Comparison of ENCODE assay signal across 8 cellular contexts in genomic region chr3:100334340-100335136, GRCh38. TPM values are rescaled to one million over a fixed set of nuclear protein-coding genes. Genes with fewer than 3 reads are reported as not detected.
DNase-seq lines count a peak whose midpoint lies in the region; ATAC-seq and TF ChIP-seq lines count a peak whose summit lies in the region.

Gene NIT2, plus strand, starts transcription at chr3:100334757. Its CDS starts 35 bp downstream, at chr3:100334792.

- peak within 1 kb of the TSS; percentile 92 for H3K4me3 Mint-ChIP-seq in activated T-cell treated with anti-CD3 and anti-CD28 coated beads, Interleukin-2, amount 50 U/mL, for 24 hours

- H3K4me3 ChIP-seq in esophagus (ENCODE audit: low read depth in 1 of 2, low read length in 2 of 2), result peak within 1 kb of the TSS; percentile 76 to 93
- peak within 1 kb of the TSS; percentile 48 for H3K4me3 ChIP-seq in mucosa of stomach (ENCODE audit: low read length)

- H3K4me1 ChIP-seq in esophagus (ENCODE audit: control insufficient read depth in 2 of 2, insufficient read depth in 2 of 2, low read length in 1 of 2) (peaks cover 0 to 3% of the 10 kb centered on the region in 2 donors), mucosa of stomach (ENCODE audit: control insufficient read depth, insufficient read depth, low read length) (peaks cover 7% of the 10 kb centered on the region)

- H3K27ac ChIP-seq in esophagus (ENCODE audit: low read depth in 2 of 2, low read length in 1 of 2), result peak within 1 kb of the TSS; percentile 77 to 85

- DNase-seq in DMS153 (lab: John Stamatoyannopoulos, UW) (peak; percentile 49), HuH-7 (ENCODE audit: low spot score) (peak; percentile 98)
- peak; percentile 88 for DNase-seq in activated T-cell treated with anti-CD3 and anti-CD28 coated beads, Interleukin-2, amount 50 U/mL, for 24 hours
- DNase-seq in stimulated activated CD8-positive, alpha-beta memory T cell treated with anti-CD3 and anti-CD28 coated beads, Interleukin-7, amount 100 ng/mL, for 1 hour (ENCODE audit: low read depth in 2 of 2), result peak; percentile 51 to 56

- no peaks in the 10 kb centered on the region for H3K9me3 Mint-ChIP-seq in activated T-cell treated with anti-CD3 and anti-CD28 coated beads, Interleukin-2, amount 50 U/mL, for 24 hours

- H3K36me3 ChIP-seq in esophagus (ENCODE audit: control insufficient read depth in 2 of 2, insufficient read depth in 2 of 2, low read length in 1 of 2), result no peaks in the 10 kb centered on the region
- H3K36me3 ChIP-seq in mucosa of stomach (ENCODE audit: control insufficient read depth, insufficient read depth, low read length), result no peaks in the 10 kb centered on the region

- no peaks in the 10 kb centered on the region for H3K27me3 Mint-ChIP-seq in activated T-cell treated with anti-CD3 and anti-CD28 coated beads, Interleukin-2, amount 50 U/mL, for 24 hours

- peaks cover 27% of the 10 kb centered on the region for H3K4me1 Mint-ChIP-seq in activated T-cell treated with anti-CD3 and anti-CD28 coated beads, Interleukin-2, amount 50 U/mL, for 24 hours (ENCODE audit: low read depth)

- peak within 1 kb of the TSS; percentile 95 for H3K27ac Mint-ChIP-seq in activated T-cell treated with anti-CD3 and anti-CD28 coated beads, Interleukin-2, amount 50 U/mL, for 24 hours

- no peaks in the 10 kb centered on the region for H3K9me3 ChIP-seq in esophagus (ENCODE audit: control insufficient read depth in 2 of 2, insufficient read depth in 1 of 2, low read depth in 1 of 2, low read length in 1 of 2)
- no peaks in the 10 kb centered on the region for H3K9me3 ChIP-seq in mucosa of stomach (ENCODE audit: control insufficient read depth, low read length)

- peak within 1 kb of the TSS; percentile 61 for H3K9ac ChIP-seq in mucosa of stomach (ENCODE audit: low read length)

- peaks cover 24% of the 10 kb centered on the region for H3K36me3 Mint-ChIP-seq in activated T-cell treated with anti-CD3 and anti-CD28 coated beads, Interleukin-2, amount 50 U/mL, for 24 hours (ENCODE audit: low read depth)

- 1% methylated on average over 49 to 78 of the region's 78 CpGs for WGBS in esophagus, 2 donors

- peak; percentile 97 for ATAC-seq in GM21526 (IDR thresholded peaks at IDR 0.05; ENCODE audit: low FRiP score, unreplicated experiment)

- H3K27me3 ChIP-seq in esophagus (ENCODE audit: control insufficient read depth in 1 of 2, insufficient read depth in 2 of 2, low read length in 2 of 2) (no peaks in the 10 kb centered on the region), mucosa of stomach (ENCODE audit: control insufficient read depth, insufficient read depth, low read length) (no peaks in the 10 kb centered on the region)

TF ChIP-seq in PFSK-1, 5 proteins besides CTCF, POLR2A, EP300 and RAD21:
- TF ChIP-seq POLR2AphosphoS5 (IDR thresholded peaks at IDR 0.05; ENCODE audit: low read depth, low read length) (peak; percentile 64; the same call in 1 of the 2 replicates), REST (IDR thresholded peaks at IDR 0.05; ENCODE audit: insufficient read depth in 1 of 2, low read depth in 2 of 2, low read length in 2 of 2) (0 out of 4 replicates have a peak, but pooled peaks of 1 of the 2 experiments have one; percentile 12), FOXP2 (optimal IDR thresholded peaks at IDR 0.05; ENCODE audit: borderline replicate concordance, extremely low read depth, extremely low read length, insufficient read depth) (peak; percentile 24), TAF1 (IDR thresholded peaks at IDR 0.05; ENCODE audit: borderline replicate concordance, insufficient read depth, low read length) (no peak), SIN3A (IDR thresholded peaks at IDR 0.05; ENCODE audit: borderline replicate concordance, insufficient read depth, low read length) (no peak)

RNA-seq across cellular contexts. Expression of gene NIT2, which starts in this region (rescaled TPM):
- 21.7 TPM for polyA plus RNA-seq in PFSK-1 (2012; ENCODE audit: insufficient read length, low read depth)
- polyA plus RNA-seq in esophagus, result 10 to 100 TPM; 25.3 to 35.8 TPM

Comparison
In these comparisons a context has a peak if more than half of its experiments do, and no peak if none do; other contexts are left out.
1. Peak in every context shown above with its lines: DNase-seq, ATAC-seq, H3K4me3 ChIP-seq and H3K27ac ChIP-seq.